Comparison of ENCODE assay signal across 14 cellular contexts in genomic region chr11:10375280-10376048, GRCh38.
DNase-seq lines count a peak whose midpoint lies in the region; ATAC-seq and TF ChIP-seq lines count a peak whose summit lies in the region.
"Had no signal": no experiment of that assay in that cellular context is flagged by ENCODE, and none has a peak within 500 bp of the region (broad histone marks: within the 10 kb centered on the region; RNA-seq: fewer than 3 reads in every experiment).

No MANE protein-coding gene starts in this region.

- intact Hi-C loops in vagina (cut with DNase I) = loop anchor here (10.0 kb wide), 1 partner anchor 51 kb away; no protein-coding TSS in a partner anchor
- intact Hi-C loops in Caco-2 (cut with micrococcal nuclease; ENCODE audit: unreplicated experiment) = no loop called here

- H2AFZ ChIP-seq in GM23248 = no peak overlapping the region

- H3K9me2 ChIP-seq in GM23248 (ENCODE audit: insufficient read depth) = no peaks in the 10 kb centered on the region

- H3K9ac ChIP-seq in GM23248 (peak overlapping the region; percentile 38), adipocyte (ENCODE audit: low read length) (peak overlapping the region; percentile 83)

- H3F3A ChIP-seq in GM23248 (ENCODE audit: insufficient read depth) = peaks cover 61% of the 10 kb centered on the region

- H3K9me3 ChIP-seq in GM23248 (ENCODE audit: low read depth) (no peaks in the 10 kb centered on the region), adipocyte (ENCODE audit: control insufficient read depth, low read length) (no peaks in the 10 kb centered on the region), vagina (no peaks in the 10 kb centered on the region), Caco-2 (no peaks in the 10 kb centered on the region)
- H3K9me3 ChIP-seq: testis had no signal

- CTCF ChIA-PET in Caco-2 (lab: Charles Lee) = no interaction called here

- H3K36me3 Mint-ChIP-seq in Caco-2 (ENCODE audit: insufficient read depth, unreplicated experiment) = no peaks in the 10 kb centered on the region
- H3K36me3 Mint-ChIP-seq: natural killer cell treated with Interleukin-12 subunit alpha and Interleukin-12 subunit beta and Interleukin-15 and Interleukin-18, amount 100 ng/mL, for 72 hours had no signal

- 50 to 52% methylated on average over 8 of the region's 8 CpGs for WGBS in GM23248 (ENCODE audit: low coverage in 1 of 2, low lambda C conversion rate in 2 of 2, missing lambda C conversion rate in 2 of 2), 2 experiments

- H3K79me2 ChIP-seq in GM23248 (ENCODE audit: insufficient read depth) = no peaks in the 10 kb centered on the region

- H3K27ac ChIP-seq in GM23248 = peak overlapping the region; percentile 68
- H3K27ac ChIP-seq in vagina = no peak overlapping the region
- H3K27ac ChIP-seq: testis had no signal

- POLR2A ChIA-PET in Caco-2 (lab: Charles Lee) = interaction anchor here (1.0 kb wide), 1 partner anchor 71 kb away, joined by 12 read pairs; the partner anchor contains the start of gene ADM

- no peak overlapping the region for H3K27ac Mint-ChIP-seq in Caco-2 (ENCODE audit: unreplicated experiment)
- H3K27ac Mint-ChIP-seq: natural killer cell treated with Interleukin-12 subunit alpha and Interleukin-12 subunit beta and Interleukin-15 and Interleukin-18, amount 100 ng/mL, for 72 hours had no signal

- TF ChIP-seq POLR2A in vagina (IDR thresholded peaks at IDR 0.05) = no peak

- H4K20me1 ChIP-seq in GM23248 (ENCODE audit: insufficient read depth) = no peaks in the 10 kb centered on the region

- no peak for TF ChIP-seq CTCF in vagina (IDR thresholded peaks at IDR 0.05)
- no peak for TF ChIP-seq CTCF in Caco-2 (IDR thresholded peaks at IDR 0.05; ENCODE audit: insufficient read depth in 1 of 2, low read depth in 1 of 2, low read length in 1 of 2, severe bottlenecking in 1 of 2, unreplicated experiment in 1 of 2)

- H3K4me2 ChIP-seq in GM23248 (ENCODE audit: unreplicated experiment) = peak overlapping the region; percentile 48
- H3K4me2 ChIP-seq: smooth muscle cell had no signal

- in situ Hi-C loops in GM23248 (cut with MboI) = no loop called here

- H3K4me3 ChIP-seq in GM23248 (peak overlapping the region; percentile 35; the same call in 1 of the 2 replicates), adipocyte (ENCODE audit: low read length) (peak overlapping the region; percentile 56), vagina (no peak overlapping the region), Caco-2 (ENCODE audit: low read depth, low read length) (no peak overlapping the region)
- H3K4me3 ChIP-seq: smooth muscle cell, testis had no signal

- H3K27me3 Mint-ChIP-seq in Caco-2 (ENCODE audit: insufficient read depth, unreplicated experiment) = no peaks in the 10 kb centered on the region

- no peak for ATAC-seq in GM19351 (IDR thresholded peaks at IDR 0.05; ENCODE audit: unreplicated experiment)
- ATAC-seq: natural killer cell treated with Interleukin-12 subunit alpha and Interleukin-12 subunit beta and Interleukin-15 and Interleukin-18, amount 100 ng/mL, for 72 hours had no signal

- H3K9me3 Mint-ChIP-seq in Caco-2 (ENCODE audit: unreplicated experiment) = peaks cover 1% of the 10 kb centered on the region
- H3K9me3 Mint-ChIP-seq: natural killer cell treated with Interleukin-12 subunit alpha and Interleukin-12 subunit beta and Interleukin-15 and Interleukin-18, amount 100 ng/mL, for 72 hours had no signal

- DNase-seq in GM23248 = peak; percentile 91
- peak; percentile 70 for DNase-seq in adipocyte (ENCODE audit: low read depth)
- DNase-seq in glomerular visceral epithelial cell (ENCODE audit: extremely low spot score) = peak; percentile 75
- peak; percentile 58 to 71 for DNase-seq in vagina (ENCODE audit: extremely low spot score in 2 of 2)
- no peak for DNase-seq in Caco-2
- no peak for DNase-seq in NCI-H748 treated with DMSO at 0.1 percent for 48 hours (lab: John Stamatoyannopoulos, UW)
- DNase-seq: activated naive CD4-positive, alpha-beta T cell; DMS 273 treated with DMSO at 0.1 percent for 48 hours; NCI-H1048; NCI-H446 treated with DMSO at 0.1 percent for 48 hours had no signal

- BruUV-seq in Caco-2 (replicated peaks; lab: Mats Ljungman, UMichigan) = no TSS peak

- no peaks in the 10 kb centered on the region for H3K36me3 ChIP-seq in GM23248 (ENCODE audit: low read depth)
- H3K36me3 ChIP-seq in adipocyte (ENCODE audit: control insufficient read depth, insufficient read depth, low read length, severe bottlenecking) = no peaks in the 10 kb centered on the region
- no peaks in the 10 kb centered on the region for H3K36me3 ChIP-seq in vagina
- no peaks in the 10 kb centered on the region for H3K36me3 ChIP-seq in Caco-2 (ENCODE audit: control insufficient read depth, insufficient read depth, low read length)

- H3K4me1 ChIP-seq in GM23248 (ENCODE audit: insufficient read depth) = peaks cover 83% of the 10 kb centered on the region
- peaks cover 96% of the 10 kb centered on the region for H3K4me1 ChIP-seq in adipocyte (ENCODE audit: control insufficient read depth, insufficient read depth, low read length)
- peaks cover 7% of the 10 kb centered on the region for H3K4me1 ChIP-seq in vagina
- H3K4me1 ChIP-seq in Caco-2 = peaks cover 5% of the 10 kb centered on the region; the same call in 1 of the 2 replicates

- no peaks in the 10 kb centered on the region for H3K27me3 ChIP-seq in GM23248 (replicated peaks; ENCODE audit: insufficient read depth)
- no peaks in the 10 kb centered on the region for H3K27me3 ChIP-seq in adipocyte (replicated peaks; ENCODE audit: control insufficient read depth, insufficient read depth, low read length)
- H3K27me3 ChIP-seq in vagina = no peaks in the 10 kb centered on the region
- H3K27me3 ChIP-seq in Caco-2 (replicated peaks; ENCODE audit: control insufficient read depth, insufficient read depth, low read length) = no peaks in the 10 kb centered on the region
- H3K27me3 ChIP-seq: testis had no signal

- no peak overlapping the region for H3K4me3 Mint-ChIP-seq in Caco-2 (ENCODE audit: unreplicated experiment)
- H3K4me3 Mint-ChIP-seq: natural killer cell treated with Interleukin-12 subunit alpha and Interleukin-12 subunit beta and Interleukin-15 and Interleukin-18, amount 100 ng/mL, for 72 hours had no signal

- H3K4me1 Mint-ChIP-seq in Caco-2 (ENCODE audit: low read depth, unreplicated experiment) = no peaks in the 10 kb centered on the region

Comparison
In these comparisons a context has a peak if more than half of its experiments do, and no peak if none do; other contexts are left out.
1. DNase-seq: peak in GM23248 (single experiment), adipocyte (single experiment), glomerular visceral epithelial cell (single experiment) and vagina (2 of 2); none in Caco-2 (0 of 2) and NCI-H748 treated with DMSO at 0.1 percent for 48 hours (single experiment).
2. H3K4me3 ChIP-seq: peak in GM23248 (single experiment) and adipocyte (single experiment); none in vagina (0 of 2) and Caco-2 (single experiment).